In genomic region chr7:29955799-29956476, GRCh38 we compare ENCODE assay signal across 8 cellular contexts. TPM values are rescaled to one million over a fixed set of nuclear protein-coding genes. Genes with fewer than 3 reads are reported as not detected.
DNase-seq lines count a peak whose midpoint lies in the region; ATAC-seq and TF ChIP-seq lines count a peak whose summit lies in the region.

No MANE protein-coding gene starts in this region.

- no peaks in the 10 kb centered on the region for H4K20me1 ChIP-seq in OCI-LY1 (ENCODE audit: insufficient read depth, low read length)

- H3K27me3 ChIP-seq in H7 (ENCODE audit: control insufficient read depth, insufficient read depth, low read length) (no peaks in the 10 kb centered on the region), OCI-LY1 (ENCODE audit: insufficient read depth, low read length) (no peaks in the 10 kb centered on the region)

- peaks cover 35% of the 10 kb centered on the region for H3K4me1 ChIP-seq in OCI-LY1 (ENCODE audit: insufficient read depth, low read length, severe bottlenecking)

- no peaks in the 10 kb centered on the region for H3K9me2 ChIP-seq in OCI-LY1 (ENCODE audit: low read depth, low read length)

- no peaks in the 10 kb centered on the region for H3K79me2 ChIP-seq in OCI-LY1 (ENCODE audit: insufficient read depth, low read length)

- H3K9me3 Mint-ChIP-seq in natural killer cell = no peaks in the 10 kb centered on the region

- no peaks in the 10 kb centered on the region for H3K27me3 Mint-ChIP-seq in natural killer cell (ENCODE audit: low read depth in 2 of 2)

- no peaks in the 10 kb centered on the region for H3K36me3 Mint-ChIP-seq in natural killer cell

- peak overlapping the region; percentile 47 to 61 for H3K27ac Mint-ChIP-seq in natural killer cell

- H2AFZ ChIP-seq in OCI-LY1 (ENCODE audit: low read length) = no peak overlapping the region

- ATAC-seq in GM18870 (IDR thresholded peaks at IDR 0.05; ENCODE audit: unreplicated experiment) = peak; percentile 67
- ATAC-seq in natural killer cell = peak; percentile 72 to 85 (median 84)

- H3K9me3 ChIP-seq in OCI-LY1 (ENCODE audit: low read length) = peaks cover 11% of the 10 kb centered on the region

- H3K4me2 ChIP-seq in OCI-LY1 (ENCODE audit: low read length) = peak overlapping the region; percentile 8; the same call in 1 of the 2 replicates

- peaks cover 50 to 58% of the 10 kb centered on the region in 2 donors for H3K4me1 Mint-ChIP-seq in natural killer cell

- intact Hi-C loops in natural killer cell (cut with micrococcal nuclease) = loop anchor here (10.0 kb wide), 1 partner anchor 109 kb away; no protein-coding TSS in a partner anchor

- peak overlapping the region; percentile 51 for H3K27ac ChIP-seq in OCI-LY1 (ENCODE audit: low read depth, low read length, poor library complexity, severe bottlenecking)

- peak; percentile 28 for DNase-seq in H7
- no peak for DNase-seq in natural killer cell
- no peak for DNase-seq in RPMI8226
- DNase-seq in stimulated activated CD4-positive, alpha-beta T cell treated with anti-CD3 and anti-CD28 coated beads, Interleukin-2, amount 100 ng/mL, for 24 hours = no peak
- DNase-seq in stimulated activated naive CD4-positive, alpha-beta T cell (lab: John Stamatoyannopoulos, UW) = no peak
- no peak for DNase-seq in G401 (ENCODE audit: low spot score)

- H3K4me3 ChIP-seq in H7 (ENCODE audit: insufficient read depth, low read depth, low read length) = no peak overlapping the region
- no peak overlapping the region for H3K4me3 ChIP-seq in OCI-LY1 (ENCODE audit: low read depth, low read length, poor library complexity, severe bottlenecking)

- in situ Hi-C loops in G401 (cut with HindIII; ENCODE audit: low sequenced_read_pairs) = no loop called here

- peaks cover 19% of the 10 kb centered on the region for H3K36me3 ChIP-seq in H7 (replicated peaks; ENCODE audit: control insufficient read depth, insufficient read depth, low read length)
- H3K36me3 ChIP-seq in OCI-LY1 (ENCODE audit: insufficient read depth, low read length) = peaks cover 42% of the 10 kb centered on the region

- no peaks in the 10 kb centered on the region for H3F3A ChIP-seq in OCI-LY1 (ENCODE audit: insufficient read depth, low read length)

- no peak overlapping the region for H3K9ac ChIP-seq in OCI-LY1 (ENCODE audit: low read length)

- TF ChIP-seq CTCF in OCI-LY1 (IDR thresholded peaks at IDR 0.05; ENCODE audit: low read length) (no peak), natural killer cell (IDR thresholded peaks at IDR 0.05) (no peak)

- peak overlapping the region; percentile 57 for H3K4me3 Mint-ChIP-seq in natural killer cell

RNA-seq across cellular contexts. Expression of gene SCRN1, which starts 33.7 kb away (rescaled TPM):
- total RNA-seq in H7 (2014; rRNA removed; shearing (Covaris generic)) = 115 and 123 TPM in 2 replicates
- 10 to 100 TPM; 23.4 to 31.3 (median 26.9) TPM for total RNA-seq in natural killer cell
- total RNA-seq in G401 (2014; rRNA removed; shearing (Covaris generic)) = 77.4 and 101 TPM in 2 replicates
